Comparison of ENCODE assay signal across 1 cellular context in the genomic region with DNA sequence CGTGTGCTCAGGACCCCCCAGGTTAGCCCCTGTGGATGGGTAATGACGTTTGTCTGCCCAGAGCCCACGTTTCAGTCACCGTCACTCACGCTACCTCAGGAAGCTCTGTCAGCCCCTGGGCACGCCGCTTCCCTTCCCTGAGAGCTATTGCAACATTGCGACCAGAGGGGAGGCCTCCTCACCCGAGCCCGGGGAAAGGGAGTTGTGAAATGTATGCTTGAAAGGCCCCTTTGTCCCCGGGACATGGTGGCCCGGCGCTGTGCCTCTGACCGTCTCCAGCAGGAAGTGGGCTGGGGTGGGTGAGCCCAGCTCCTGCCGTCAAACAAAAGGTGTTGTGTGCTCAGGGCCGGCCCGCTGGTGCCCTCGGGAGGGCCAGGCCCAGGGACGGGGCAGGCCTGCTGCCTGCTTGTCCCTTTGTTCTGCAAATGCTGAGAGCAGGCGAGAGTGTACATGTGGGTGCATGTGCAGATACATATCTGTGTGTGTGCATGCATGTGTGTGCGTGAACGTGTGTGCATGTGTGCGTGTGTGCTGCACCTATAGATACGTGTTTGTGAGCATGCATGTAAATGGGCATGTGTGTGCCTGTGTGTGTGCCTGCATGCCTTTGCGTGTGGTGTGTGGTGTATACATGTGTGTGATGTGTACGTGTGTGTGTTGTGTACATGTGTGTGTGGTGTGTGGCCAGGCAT.
TF ChIP-seq lines count a peak whose summit lies in the region.

No MANE protein-coding gene starts in this region.

TF ChIP-seq in HepG2, 621 proteins besides CTCF, POLR2A, EP300 and RAD21 (continued from another document and continues in another):
- TF ChIP-seq, protein P1, sequence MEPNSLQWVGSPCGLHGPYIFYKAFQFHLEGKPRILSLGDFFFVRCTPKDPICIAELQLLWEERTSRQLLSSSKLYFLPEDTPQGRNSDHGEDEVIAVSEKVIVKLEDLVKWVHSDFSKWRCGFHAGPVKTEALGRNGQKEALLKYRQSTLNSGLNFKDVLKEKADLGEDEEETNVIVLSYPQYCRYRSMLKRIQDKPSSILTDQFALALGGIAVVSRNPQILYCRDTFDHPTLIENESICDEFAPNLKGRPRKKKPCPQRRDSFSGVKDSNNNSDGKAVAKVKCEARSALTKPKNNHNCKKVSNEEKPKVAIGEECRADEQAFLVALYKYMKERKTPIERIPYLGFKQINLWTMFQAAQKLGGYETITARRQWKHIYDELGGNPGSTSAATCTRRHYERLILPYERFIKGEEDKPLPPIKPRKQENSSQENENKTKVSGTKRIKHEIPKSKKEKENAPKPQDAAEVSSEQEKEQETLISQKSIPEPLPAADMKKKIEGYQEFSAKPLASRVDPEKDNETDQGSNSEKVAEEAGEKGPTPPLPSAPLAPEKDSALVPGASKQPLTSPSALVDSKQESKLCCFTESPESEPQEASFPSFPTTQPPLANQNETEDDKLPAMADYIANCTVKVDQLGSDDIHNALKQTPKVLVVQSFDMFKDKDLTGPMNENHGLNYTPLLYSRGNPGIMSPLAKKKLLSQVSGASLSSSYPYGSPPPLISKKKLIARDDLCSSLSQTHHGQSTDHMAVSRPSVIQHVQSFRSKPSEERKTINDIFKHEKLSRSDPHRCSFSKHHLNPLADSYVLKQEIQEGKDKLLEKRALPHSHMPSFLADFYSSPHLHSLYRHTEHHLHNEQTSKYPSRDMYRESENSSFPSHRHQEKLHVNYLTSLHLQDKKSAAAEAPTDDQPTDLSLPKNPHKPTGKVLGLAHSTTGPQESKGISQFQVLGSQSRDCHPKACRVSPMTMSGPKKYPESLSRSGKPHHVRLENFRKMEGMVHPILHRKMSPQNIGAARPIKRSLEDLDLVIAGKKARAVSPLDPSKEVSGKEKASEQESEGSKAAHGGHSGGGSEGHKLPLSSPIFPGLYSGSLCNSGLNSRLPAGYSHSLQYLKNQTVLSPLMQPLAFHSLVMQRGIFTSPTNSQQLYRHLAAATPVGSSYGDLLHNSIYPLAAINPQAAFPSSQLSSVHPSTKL (CRISPR knock-in tag; IDR thresholded peaks at IDR 0.05): peak; percentile 95
- TF ChIP-seq MTA1 (CRISPR knock-in tag; IDR thresholded peaks at IDR 0.05; ENCODE audit: borderline replicate concordance): peak; percentile 93
- TF ChIP-seq ELK4 (CRISPR knock-in tag; IDR thresholded peaks at IDR 0.05; ENCODE audit: borderline replicate concordance): no peak
- TF ChIP-seq DNMT3B (CRISPR knock-in tag; conservative IDR thresholded peaks at IDR 0.05): no peak
- TF ChIP-seq USF2 (IDR thresholded peaks at IDR 0.05; ENCODE audit: low read depth, low read length): no peak
- no peak; the same call in 1 of the 2 replicates for TF ChIP-seq USF2 (CRISPR knock-in tag; IDR thresholded peaks at IDR 0.05; ENCODE audit: borderline replicate concordance)
- TF ChIP-seq GTF3A (CRISPR knock-in tag; conservative IDR thresholded peaks at IDR 0.05): no peak
- 0 out of 2 replicates have a peak, but pooled peaks have one; percentile 68 for TF ChIP-seq JUN (CRISPR knock-in tag; IDR thresholded peaks at IDR 0.05)
- TF ChIP-seq MTA3 (CRISPR knock-in tag; IDR thresholded peaks at IDR 0.05): no peak
- TF ChIP-seq, protein P2, sequence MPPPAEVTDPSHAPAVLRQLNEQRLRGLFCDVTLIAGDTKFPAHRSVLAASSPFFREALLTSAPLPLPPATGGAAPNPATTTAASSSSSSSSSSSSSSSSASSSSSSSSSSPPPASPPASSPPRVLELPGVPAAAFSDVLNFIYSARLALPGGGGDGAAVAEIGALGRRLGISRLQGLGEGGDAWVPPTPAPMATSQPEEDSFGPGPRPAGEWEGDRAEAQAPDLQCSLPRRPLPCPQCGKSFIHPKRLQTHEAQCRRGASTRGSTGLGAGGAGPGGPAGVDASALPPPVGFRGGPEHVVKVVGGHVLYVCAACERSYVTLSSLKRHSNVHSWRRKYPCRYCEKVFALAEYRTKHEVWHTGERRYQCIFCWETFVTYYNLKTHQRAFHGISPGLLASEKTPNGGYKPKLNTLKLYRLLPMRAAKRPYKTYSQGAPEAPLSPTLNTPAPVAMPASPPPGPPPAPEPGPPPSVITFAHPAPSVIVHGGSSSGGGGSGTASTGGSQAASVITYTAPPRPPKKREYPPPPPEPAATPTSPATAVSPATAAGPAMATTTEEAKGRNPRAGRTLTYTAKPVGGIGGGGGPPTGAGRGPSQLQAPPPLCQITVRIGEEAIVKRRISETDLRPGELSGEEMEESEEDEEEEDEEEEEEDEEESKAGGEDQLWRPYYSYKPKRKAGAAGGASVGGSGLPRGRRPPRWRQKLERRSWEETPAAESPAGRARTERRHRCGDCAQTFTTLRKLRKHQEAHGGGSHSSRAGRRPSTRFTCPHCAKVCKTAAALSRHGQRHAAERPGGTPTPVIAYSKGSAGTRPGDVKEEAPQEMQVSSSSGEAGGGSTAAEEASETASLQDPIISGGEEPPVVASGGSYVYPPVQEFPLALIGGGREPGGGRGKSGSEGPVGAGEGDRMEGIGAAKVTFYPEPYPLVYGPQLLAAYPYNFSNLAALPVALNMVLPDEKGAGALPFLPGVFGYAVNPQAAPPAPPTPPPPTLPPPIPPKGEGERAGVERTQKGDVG (CRISPR knock-in tag; IDR thresholded peaks at IDR 0.05; ENCODE audit: borderline replicate concordance): peak; percentile 90; the same call in 1 of the 2 replicates
- TF ChIP-seq ZNF691 (CRISPR knock-in tag; IDR thresholded peaks at IDR 0.05; ENCODE audit: borderline replicate concordance, low read depth): peak; percentile 90; the same call in 1 of the 2 replicates
- TF ChIP-seq, protein P3, sequence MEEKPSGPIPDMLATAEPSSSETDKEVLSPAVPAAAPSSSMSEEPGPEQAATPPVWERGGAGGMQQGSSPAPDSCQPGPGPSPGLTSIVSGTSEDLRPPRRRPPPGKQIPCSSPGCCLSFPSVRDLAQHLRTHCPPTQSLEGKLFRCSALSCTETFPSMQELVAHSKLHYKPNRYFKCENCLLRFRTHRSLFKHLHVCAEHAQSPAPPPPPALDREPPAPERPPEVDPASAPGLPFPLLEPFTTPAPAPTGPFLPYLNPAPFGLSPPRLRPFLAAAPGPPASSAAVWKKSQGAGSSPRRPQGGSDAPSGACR (CRISPR knock-in tag; IDR thresholded peaks at IDR 0.05): peak; percentile 85; the same call in 1 of the 2 replicates
- peak; percentile 71 for TF ChIP-seq YY1 (IDR thresholded peaks at IDR 0.05; ENCODE audit: insufficient read depth, insufficient replicate concordance, low read depth, low read length)
- TF ChIP-seq, protein P4, sequence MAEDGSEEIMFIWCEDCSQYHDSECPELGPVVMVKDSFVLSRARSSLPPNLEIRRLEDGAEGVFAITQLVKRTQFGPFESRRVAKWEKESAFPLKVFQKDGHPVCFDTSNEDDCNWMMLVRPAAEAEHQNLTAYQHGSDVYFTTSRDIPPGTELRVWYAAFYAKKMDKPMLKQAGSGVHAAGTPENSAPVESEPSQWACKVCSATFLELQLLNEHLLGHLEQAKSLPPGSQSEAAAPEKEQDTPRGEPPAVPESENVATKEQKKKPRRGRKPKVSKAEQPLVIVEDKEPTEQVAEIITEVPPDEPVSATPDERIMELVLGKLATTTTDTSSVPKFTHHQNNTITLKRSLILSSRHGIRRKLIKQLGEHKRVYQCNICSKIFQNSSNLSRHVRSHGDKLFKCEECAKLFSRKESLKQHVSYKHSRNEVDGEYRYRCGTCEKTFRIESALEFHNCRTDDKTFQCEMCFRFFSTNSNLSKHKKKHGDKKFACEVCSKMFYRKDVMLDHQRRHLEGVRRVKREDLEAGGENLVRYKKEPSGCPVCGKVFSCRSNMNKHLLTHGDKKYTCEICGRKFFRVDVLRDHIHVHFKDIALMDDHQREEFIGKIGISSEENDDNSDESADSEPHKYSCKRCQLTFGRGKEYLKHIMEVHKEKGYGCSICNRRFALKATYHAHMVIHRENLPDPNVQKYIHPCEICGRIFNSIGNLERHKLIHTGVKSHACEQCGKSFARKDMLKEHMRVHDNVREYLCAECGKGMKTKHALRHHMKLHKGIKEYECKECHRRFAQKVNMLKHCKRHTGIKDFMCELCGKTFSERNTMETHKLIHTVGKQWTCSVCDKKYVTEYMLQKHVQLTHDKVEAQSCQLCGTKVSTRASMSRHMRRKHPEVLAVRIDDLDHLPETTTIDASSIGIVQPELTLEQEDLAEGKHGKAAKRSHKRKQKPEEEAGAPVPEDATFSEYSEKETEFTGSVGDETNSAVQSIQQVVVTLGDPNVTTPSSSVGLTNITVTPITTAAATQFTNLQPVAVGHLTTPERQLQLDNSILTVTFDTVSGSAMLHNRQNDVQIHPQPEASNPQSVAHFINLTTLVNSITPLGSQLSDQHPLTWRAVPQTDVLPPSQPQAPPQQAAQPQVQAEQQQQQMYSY (CRISPR knock-in tag; IDR thresholded peaks at IDR 0.05): no peak
- TF ChIP-seq ZNF83 (CRISPR knock-in tag; IDR thresholded peaks at IDR 0.05; ENCODE audit: borderline replicate concordance): peak; percentile 40; the same call in 1 of the 2 replicates
- TF ChIP-seq ZNF614 (CRISPR knock-in tag; IDR thresholded peaks at IDR 0.05; ENCODE audit: borderline replicate concordance): peak; percentile 76; the same call in 1 of the 2 replicates
- TF ChIP-seq, protein P5, sequence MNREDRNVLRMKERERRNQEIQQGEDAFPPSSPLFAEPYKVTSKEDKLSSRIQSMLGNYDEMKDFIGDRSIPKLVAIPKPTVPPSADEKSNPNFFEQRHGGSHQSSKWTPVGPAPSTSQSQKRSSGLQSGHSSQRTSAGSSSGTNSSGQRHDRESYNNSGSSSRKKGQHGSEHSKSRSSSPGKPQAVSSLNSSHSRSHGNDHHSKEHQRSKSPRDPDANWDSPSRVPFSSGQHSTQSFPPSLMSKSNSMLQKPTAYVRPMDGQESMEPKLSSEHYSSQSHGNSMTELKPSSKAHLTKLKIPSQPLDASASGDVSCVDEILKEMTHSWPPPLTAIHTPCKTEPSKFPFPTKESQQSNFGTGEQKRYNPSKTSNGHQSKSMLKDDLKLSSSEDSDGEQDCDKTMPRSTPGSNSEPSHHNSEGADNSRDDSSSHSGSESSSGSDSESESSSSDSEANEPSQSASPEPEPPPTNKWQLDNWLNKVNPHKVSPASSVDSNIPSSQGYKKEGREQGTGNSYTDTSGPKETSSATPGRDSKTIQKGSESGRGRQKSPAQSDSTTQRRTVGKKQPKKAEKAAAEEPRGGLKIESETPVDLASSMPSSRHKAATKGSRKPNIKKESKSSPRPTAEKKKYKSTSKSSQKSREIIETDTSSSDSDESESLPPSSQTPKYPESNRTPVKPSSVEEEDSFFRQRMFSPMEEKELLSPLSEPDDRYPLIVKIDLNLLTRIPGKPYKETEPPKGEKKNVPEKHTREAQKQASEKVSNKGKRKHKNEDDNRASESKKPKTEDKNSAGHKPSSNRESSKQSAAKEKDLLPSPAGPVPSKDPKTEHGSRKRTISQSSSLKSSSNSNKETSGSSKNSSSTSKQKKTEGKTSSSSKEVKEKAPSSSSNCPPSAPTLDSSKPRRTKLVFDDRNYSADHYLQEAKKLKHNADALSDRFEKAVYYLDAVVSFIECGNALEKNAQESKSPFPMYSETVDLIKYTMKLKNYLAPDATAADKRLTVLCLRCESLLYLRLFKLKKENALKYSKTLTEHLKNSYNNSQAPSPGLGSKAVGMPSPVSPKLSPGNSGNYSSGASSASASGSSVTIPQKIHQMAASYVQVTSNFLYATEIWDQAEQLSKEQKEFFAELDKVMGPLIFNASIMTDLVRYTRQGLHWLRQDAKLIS (CRISPR knock-in tag; IDR thresholded peaks at IDR 0.05): peak; percentile 78; the same call in 1 of the 2 replicates
- TF ChIP-seq TFDP2 (CRISPR knock-in tag; IDR thresholded peaks at IDR 0.05): peak; percentile 61
- TF ChIP-seq, protein P6, sequence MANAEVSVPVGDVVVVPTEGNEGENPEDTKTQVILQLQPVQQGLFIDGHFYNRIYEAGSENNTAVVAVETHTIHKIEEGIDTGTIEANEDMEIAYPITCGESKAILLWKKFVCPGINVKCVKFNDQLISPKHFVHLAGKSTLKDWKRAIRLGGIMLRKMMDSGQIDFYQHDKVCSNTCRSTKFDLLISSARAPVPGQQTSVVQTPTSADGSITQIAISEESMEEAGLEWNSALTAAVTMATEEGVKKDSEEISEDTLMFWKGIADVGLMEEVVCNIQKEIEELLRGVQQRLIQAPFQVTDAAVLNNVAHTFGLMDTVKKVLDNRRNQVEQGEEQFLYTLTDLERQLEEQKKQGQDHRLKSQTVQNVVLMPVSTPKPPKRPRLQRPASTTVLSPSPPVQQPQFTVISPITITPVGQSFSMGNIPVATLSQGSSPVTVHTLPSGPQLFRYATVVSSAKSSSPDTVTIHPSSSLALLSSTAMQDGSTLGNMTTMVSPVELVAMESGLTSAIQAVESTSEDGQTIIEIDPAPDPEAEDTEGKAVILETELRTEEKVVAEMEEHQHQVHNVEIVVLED (CRISPR knock-in tag; IDR thresholded peaks at IDR 0.05; ENCODE audit: borderline replicate concordance): peak; percentile 65; the same call in 1 of the 2 replicates
